Comparison of ENCODE assay signal across 1 cellular context in genomic region chr18:55589625-55590291, GRCh38.
TF ChIP-seq lines count a peak whose summit lies in the region.

No MANE protein-coding gene starts in this region.

TF ChIP-seq in K562, 482 proteins besides CTCF, POLR2A, EP300 and RAD21 (continued from another document):
- TF ChIP-seq ZNF639 (CRISPR knock-in tag; conservative IDR thresholded peaks at IDR 0.05 in 1 of 2, IDR thresholded peaks at IDR 0.05 in 1 of 2): peak in 1 of 2 experiments; percentile 65; a peak in 2 of 4 replicates
- no peak for TF ChIP-seq E2F5 (CRISPR knock-in tag; IDR thresholded peaks at IDR 0.05)
- TF ChIP-seq SIN3A (IDR thresholded peaks at IDR 0.05; ENCODE audit: borderline replicate concordance in 2 of 2, control insufficient read depth in 1 of 2, low read depth in 2 of 2, low read length in 2 of 2): peak in 1 of 2 experiments; percentile 55; a peak in 1 of 4 replicates
- peak; percentile 48 for TF ChIP-seq EP400 (IDR thresholded peaks at IDR 0.05)
- no peak for TF ChIP-seq ZFP30 (CRISPR knock-in tag; IDR thresholded peaks at IDR 0.05; ENCODE audit: borderline replicate concordance)
- no peak for TF ChIP-seq RBM22 (IDR thresholded peaks at IDR 0.05; ENCODE audit: low read depth, low read length, poor library complexity, severe bottlenecking)
- peak; percentile 81 for TF ChIP-seq PHF8 (IDR thresholded peaks at IDR 0.05; ENCODE audit: borderline replicate concordance, low read length)
- TF ChIP-seq KDM5B (IDR thresholded peaks at IDR 0.05; ENCODE audit: insufficient replicate concordance, low read depth, low read length): peak; percentile 90
- TF ChIP-seq ETV5 (CRISPR knock-in tag; IDR thresholded peaks at IDR 0.05; ENCODE audit: low read depth): no peak
- no peak for TF ChIP-seq ZNF717 (CRISPR knock-in tag; IDR thresholded peaks at IDR 0.05)
- peak; percentile 31 for TF ChIP-seq NEUROD1 (IDR thresholded peaks at IDR 0.05; ENCODE audit: borderline replicate concordance, low read depth, low read length, partially characterized antibody)
- no peak for TF ChIP-seq MCM3 (IDR thresholded peaks at IDR 0.05)
- TF ChIP-seq GATAD2B (IDR thresholded peaks at IDR 0.05; ENCODE audit: borderline replicate concordance): peak; percentile 94
- no peak for TF ChIP-seq SMARCE1 (IDR thresholded peaks at IDR 0.05)
- no peak for TF ChIP-seq ZNF12 (CRISPR knock-in tag; IDR thresholded peaks at IDR 0.05)
- TF ChIP-seq SNIP1 (IDR thresholded peaks at IDR 0.05; ENCODE audit: low read depth): peak; percentile 84
- no peak for TF ChIP-seq NFATC3 (IDR thresholded peaks at IDR 0.05)
- TF ChIP-seq TAF9B (IDR thresholded peaks at IDR 0.05; ENCODE audit: partially characterized antibody): peak; percentile 78
- no peak for TF ChIP-seq ZNF347 (CRISPR knock-in tag; IDR thresholded peaks at IDR 0.05; ENCODE audit: low read depth)
- TF ChIP-seq CBX3 (IDR thresholded peaks at IDR 0.05; ENCODE audit: borderline replicate concordance in 1 of 2, low read length in 2 of 2): peak in 1 of 2 experiments; percentile 26; a peak in 1 of 3 replicates
- no peak for TF ChIP-seq BDP1 (IDR thresholded peaks at IDR 0.05; ENCODE audit: insufficient read depth, insufficient read length)
- no peak for TF ChIP-seq NCOA4 (IDR thresholded peaks at IDR 0.05; ENCODE audit: partially characterized antibody)
- no peak for TF ChIP-seq THRA (IDR thresholded peaks at IDR 0.05)
- TF ChIP-seq ZFX (CRISPR knock-in tag; IDR thresholded peaks at IDR 0.05): peak; percentile 92
- no peak for TF ChIP-seq TSHZ1 (CRISPR knock-in tag; IDR thresholded peaks at IDR 0.05)
- no peak for TF ChIP-seq ELK3 (CRISPR knock-in tag; IDR thresholded peaks at IDR 0.05)
- TF ChIP-seq CHD2 (IDR thresholded peaks at IDR 0.05; ENCODE audit: low read depth, low read length): peak; percentile 52
- TF ChIP-seq NR2F6 (CRISPR knock-in tag; IDR thresholded peaks at IDR 0.05): no peak
- peak in 1 of 2 experiments; percentile 87; a peak in 2 of 4 replicates for TF ChIP-seq HDAC1 (IDR thresholded peaks at IDR 0.05)
- no peak for TF ChIP-seq ETV1 (tag; conservative IDR thresholded peaks at IDR 0.05; ENCODE audit: low read depth)
- TF ChIP-seq NFXL1 (CRISPR knock-in tag; IDR thresholded peaks at IDR 0.05): no peak
- TF ChIP-seq JUND (IDR thresholded peaks at IDR 0.05; ENCODE audit: borderline replicate concordance, low read depth, low read length): peak; percentile 56; the same call in 1 of the 2 replicates
- no peak; the same call in 2 of the 3 replicates for TF ChIP-seq JUND (tag; IDR thresholded peaks at IDR 0.05; ENCODE audit: borderline replicate concordance, low read depth, low read length)
- no peak for TF ChIP-seq KAT7 (CRISPR knock-in tag; IDR thresholded peaks at IDR 0.05; ENCODE audit: borderline replicate concordance)
- TF ChIP-seq RFX7 (CRISPR knock-in tag; IDR thresholded peaks at IDR 0.05): no peak
- peak; percentile 41 for TF ChIP-seq NCOR1 (IDR thresholded peaks at IDR 0.05)
- no peak for TF ChIP-seq CEBPB (tag; IDR thresholded peaks at IDR 0.05)
- TF ChIP-seq ATF1 (CRISPR knock-in tag; IDR thresholded peaks at IDR 0.05): no peak
- TF ChIP-seq ATF1 (tag; IDR thresholded peaks at IDR 0.05): peak; percentile 65
- TF ChIP-seq PRDM10 (IDR thresholded peaks at IDR 0.05; ENCODE audit: partially characterized antibody): no peak
- TF ChIP-seq SP2 (IDR thresholded peaks at IDR 0.05; ENCODE audit: extremely low read depth, low read depth, low read length, poor library complexity, severe bottlenecking): peak; percentile 90
- TF ChIP-seq USF2 (CRISPR knock-in tag; IDR thresholded peaks at IDR 0.05): no peak
